In the genomic region with DNA sequence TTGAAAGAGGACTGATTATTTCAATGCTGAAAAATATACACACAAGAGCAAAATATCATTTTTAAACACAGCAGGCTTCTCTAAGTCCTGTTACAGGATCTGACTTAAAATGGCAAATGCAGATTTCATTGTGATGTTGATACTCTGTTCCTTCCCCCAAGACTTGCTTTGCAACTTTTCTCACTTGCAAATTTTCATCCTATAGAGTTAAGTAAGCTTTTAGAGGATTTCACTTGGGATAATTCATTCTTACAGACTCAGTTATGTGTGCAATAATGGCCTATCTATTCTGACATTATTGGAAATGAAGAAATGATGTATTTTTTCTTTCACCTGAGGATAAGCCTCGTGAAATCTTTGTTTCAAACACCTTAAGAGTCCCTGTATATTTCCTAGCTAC, we compare ENCODE assay signal across 22 cellular contexts.
"Had no signal": no experiment of that assay in that cellular context is flagged by ENCODE, and none has a peak within 500 bp of the region (broad histone marks: within the 10 kb centered on the region; RNA-seq: fewer than 3 reads in every experiment).

No MANE protein-coding gene starts in this region.

- H3K4me3 Mint-ChIP-seq: natural killer cell; neural crest cell; stimulated activated effector memory CD8-positive, alpha-beta T cell treated with anti-CD3 and anti-CD28 coated beads, Interleukin-12 subunit alpha, Interleukin-12 subunit beta, amount 100 ng/mL, for 72 hours; type B pancreatic cell had no signal

- H3K4me1 Mint-ChIP-seq: natural killer cell; neural crest cell; stimulated activated effector memory CD8-positive, alpha-beta T cell treated with anti-CD3 and anti-CD28 coated beads, Interleukin-12 subunit alpha, Interleukin-12 subunit beta, amount 100 ng/mL, for 72 hours had no signal

- H3K27me3 ChIP-seq: colonic mucosa, foreskin keratinocyte, pancreas, suprapubic skin, thyroid gland had no signal

- H3K9me3 Mint-ChIP-seq: neural crest cell had no signal

- H3K9me3 ChIP-seq: colonic mucosa, pancreas, suprapubic skin, thyroid gland had no signal

- H3K27ac ChIP-seq: colonic mucosa, foreskin keratinocyte, pancreas, suprapubic skin, thyroid gland had no signal

- H3K4me3 ChIP-seq: colonic mucosa, mucosa of descending colon, pancreas, suprapubic skin, thyroid gland had no signal

- DNase-seq: colonic mucosa; dermis blood vessel endothelial cell; erythroblast; foreskin keratinocyte; head of caudate nucleus; hippocampal formation; kidney glomerular epithelial cell; mucosa of descending colon; natural killer cell; nucleus accumbens; pancreas; right cardiac atrium; small intestine; stimulated activated CD4-positive, alpha-beta T cell treated with anti-CD3 and anti-CD28 coated beads, Interleukin-4, amount 100 ng/mL, for 1 hour; stimulated activated CD8-positive, alpha-beta memory T cell treated with anti-CD3 and anti-CD28 coated beads, Interleukin-4, amount 100 ng/mL, for 48 hours; stimulated activated naive CD8-positive, alpha-beta T cell treated with anti-CD3 and anti-CD28 coated beads, Interleukin-15, Interleukin-2, amounts not matched to agents 100 U/mL and 50 U/mL, for 24 hours; thyroid gland had no signal

- H3K4me1 ChIP-seq: colonic mucosa, pancreas, suprapubic skin, thyroid gland had no signal

- H3K27me3 Mint-ChIP-seq: progenitor cell of endocrine pancreas, type B pancreatic cell had no signal

- H3K36me3 Mint-ChIP-seq: natural killer cell; stimulated activated effector memory CD8-positive, alpha-beta T cell treated with anti-CD3 and anti-CD28 coated beads, Interleukin-12 subunit alpha, Interleukin-12 subunit beta, amount 100 ng/mL, for 72 hours; type B pancreatic cell had no signal

- H3K27ac Mint-ChIP-seq: natural killer cell; progenitor cell of endocrine pancreas; stimulated activated effector memory CD8-positive, alpha-beta T cell treated with anti-CD3 and anti-CD28 coated beads, Interleukin-12 subunit alpha, Interleukin-12 subunit beta, amount 100 ng/mL, for 72 hours; type B pancreatic cell had no signal

- H3K36me3 ChIP-seq: colonic mucosa, pancreas, suprapubic skin, thyroid gland had no signal
